ENCODE assay signal across 8 cellular contexts in the genomic region with DNA sequence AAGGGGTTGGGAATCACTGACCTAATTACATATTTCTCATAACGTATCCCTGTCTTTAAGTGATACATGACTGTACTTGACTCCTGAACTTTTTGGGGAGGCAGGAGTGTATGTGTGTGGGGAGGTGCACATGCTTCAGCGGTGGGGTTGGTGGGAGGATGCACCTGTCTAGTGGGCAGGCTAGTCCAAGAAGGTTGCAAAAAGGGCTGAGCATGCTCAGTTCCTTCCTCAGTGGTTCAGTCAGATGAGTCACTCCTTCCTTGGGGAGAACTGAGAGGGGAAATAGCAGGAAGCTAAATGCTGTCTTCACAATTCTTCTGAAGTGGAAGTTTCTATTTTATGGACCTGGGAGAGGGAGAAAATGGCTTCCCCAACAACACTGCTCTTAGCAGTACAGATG. TPM values are rescaled to one million over a fixed set of nuclear protein-coding genes. Genes with fewer than 3 reads are reported as not detected.
DNase-seq lines count a peak whose midpoint lies in the region; ATAC-seq and TF ChIP-seq lines count a peak whose summit lies in the region.

No MANE protein-coding gene starts in this region.

- peaks cover 26% of the 10 kb centered on the region for H3K36me3 Mint-ChIP-seq in Calu3 (ENCODE audit: insufficient read depth, unreplicated experiment)
- H3K36me3 Mint-ChIP-seq in activated CD8-positive, alpha-beta T cell treated with anti-CD3 and anti-CD28 coated beads, Interleukin-2, amount 10 ng/mL, durations not matched to agents 7 days and 5 days (ENCODE audit: low read depth) = peaks cover 2% of the 10 kb centered on the region
- H3K36me3 Mint-ChIP-seq in mesothelial cell of epicardium = no peaks in the 10 kb centered on the region

- CTCF ChIA-PET in Calu3 (lab: Charles Lee) = interaction anchor here (1.9 kb wide), 1 partner anchor 198 kb away, joined by 9 read pairs; the partner anchor contains the start of gene TRPM7
- CTCF ChIA-PET in activated CD8-positive, alpha-beta T cell treated with anti-CD3 and anti-CD28 coated beads, Interleukin-2, amount 10 ng/mL, durations not matched to agents 7 days and 5 days (lab: Charles Lee) = interaction anchor here (5.9 kb wide), 1 partner anchor 15 kb away, joined by 43 read pairs; no protein-coding TSS in a partner anchor

- peak; percentile 45 for ATAC-seq in activated CD8-positive, alpha-beta T cell treated with anti-CD3 and anti-CD28 coated beads, Interleukin-2, amount 10 ng/mL, durations not matched to agents 7 days and 5 days
- no peak for ATAC-seq in HG03045 (IDR thresholded peaks at IDR 0.05; ENCODE audit: unreplicated experiment)

- no peaks in the 10 kb centered on the region for H3K27me3 ChIP-seq in dorsolateral prefrontal cortex

- no peak for TF ChIP-seq CTCF in Calu3 (IDR thresholded peaks at IDR 0.05; ENCODE audit: unreplicated experiment)
- no peak for TF ChIP-seq CTCF in mesothelial cell of epicardium (IDR thresholded peaks at IDR 0.05; ENCODE audit: unreplicated experiment)
- TF ChIP-seq CTCF in dorsolateral prefrontal cortex (IDR thresholded peaks at IDR 0.05 in 54 of 56, conservative IDR thresholded peaks at IDR 0.05 in 2 of 56; ENCODE audit: low read depth in 1 of 56, partially characterized antibody in 56 of 56) = no peak

- POLR2A ChIA-PET in activated CD8-positive, alpha-beta T cell treated with anti-CD3 and anti-CD28 coated beads, Interleukin-2, amount 10 ng/mL, durations not matched to agents 7 days and 5 days (lab: Charles Lee) = interaction anchor here (1.8 kb wide), 1 partner anchor 23 kb away, joined by 7 read pairs; no protein-coding TSS in a partner anchor

- H3K4me3 ChIP-seq in Jurkat, Clone E6-1 (ENCODE audit: low read length) = no peak overlapping the region
- no peak overlapping the region for H3K4me3 ChIP-seq in dorsolateral prefrontal cortex

- no peaks in the 10 kb centered on the region for H3K27me3 Mint-ChIP-seq in Calu3 (ENCODE audit: unreplicated experiment)
- no peaks in the 10 kb centered on the region for H3K27me3 Mint-ChIP-seq in activated CD8-positive, alpha-beta T cell treated with anti-CD3 and anti-CD28 coated beads, Interleukin-2, amount 10 ng/mL, durations not matched to agents 7 days and 5 days (ENCODE audit: low read depth)
- H3K27me3 Mint-ChIP-seq in mesothelial cell of epicardium (ENCODE audit: low read depth) = no peaks in the 10 kb centered on the region

- H3K4me1 Mint-ChIP-seq in Calu3 (ENCODE audit: low read depth, unreplicated experiment) (peaks cover 70% of the 10 kb centered on the region), mesothelial cell of epicardium (peaks cover 20% of the 10 kb centered on the region)
- peaks cover 63% of the 10 kb centered on the region for H3K4me1 Mint-ChIP-seq in activated CD8-positive, alpha-beta T cell treated with anti-CD3 and anti-CD28 coated beads, Interleukin-2, amount 10 ng/mL, durations not matched to agents 7 days and 5 days (ENCODE audit: low read depth)

- DNase-seq in Calu3 (no peak), mesothelial cell of epicardium (ENCODE audit: low spot score in 2 of 2, unreplicated experiment in 2 of 2) (no peak), DMS153 (lab: John Stamatoyannopoulos, UW) (no peak), dorsolateral prefrontal cortex (no peak), NCI-H526 (lab: John Stamatoyannopoulos, UW) (no peak)
- peak; percentile 67 for DNase-seq in Jurkat, Clone E6-1 (ENCODE audit: low read depth, low spot score)
- DNase-seq in activated CD8-positive, alpha-beta T cell treated with anti-CD3 and anti-CD28 coated beads, Interleukin-2, amount 10 ng/mL, durations not matched to agents 7 days and 5 days = peak; percentile 65

- H3K27ac ChIP-seq in dorsolateral prefrontal cortex = no peak overlapping the region

- H3K9me3 Mint-ChIP-seq in Calu3 (ENCODE audit: low read depth, unreplicated experiment) (no peaks in the 10 kb centered on the region), mesothelial cell of epicardium (no peaks in the 10 kb centered on the region)
- H3K9me3 Mint-ChIP-seq in activated CD8-positive, alpha-beta T cell treated with anti-CD3 and anti-CD28 coated beads, Interleukin-2, amount 10 ng/mL, durations not matched to agents 7 days and 5 days (ENCODE audit: insufficient read depth) = no peaks in the 10 kb centered on the region

- H3K27ac Mint-ChIP-seq in Calu3 (ENCODE audit: unreplicated experiment) (peak overlapping the region; percentile 94), mesothelial cell of epicardium (peak overlapping the region; percentile 43)
- H3K27ac Mint-ChIP-seq in activated CD8-positive, alpha-beta T cell treated with anti-CD3 and anti-CD28 coated beads, Interleukin-2, amount 10 ng/mL, durations not matched to agents 7 days and 5 days = peak overlapping the region; percentile 85

- BruUV-seq in Calu3 (replicated peaks; lab: Mats Ljungman, UMichigan) = no TSS peak

- H3K4me3 Mint-ChIP-seq in Calu3 (ENCODE audit: low read depth, unreplicated experiment) (no peak overlapping the region), mesothelial cell of epicardium (no peak overlapping the region)
- peak overlapping the region; percentile 40 for H3K4me3 Mint-ChIP-seq in activated CD8-positive, alpha-beta T cell treated with anti-CD3 and anti-CD28 coated beads, Interleukin-2, amount 10 ng/mL, durations not matched to agents 7 days and 5 days

- intact Hi-C loops in Calu3 (cut with micrococcal nuclease; ENCODE audit: unreplicated experiment) (no loop called here), dorsolateral prefrontal cortex (cut with DNase I) (no loop called here)

RNA-seq across cellular contexts. Expression of gene AP4E1, which starts 24.6 kb away (rescaled TPM):
- 10.6 and 10.7 TPM in 2 replicates for total RNA-seq in Calu3 (2022)
- polyA plus RNA-seq in Jurkat, Clone E6-1 (2012; ENCODE audit: insufficient read depth, insufficient read length) = 5.4 TPM
- total RNA-seq in activated CD8-positive, alpha-beta T cell treated with anti-CD3 and anti-CD28 coated beads, Interleukin-2, amount 10 ng/mL, durations not matched to agents 7 days and 5 days = 10 to 100 TPM; 15.9 to 20.0 TPM
- total RNA-seq in mesothelial cell of epicardium = 8.6 to 10.0 TPM (median 9.7 TPM) in 3 replicates
- total RNA-seq in dorsolateral prefrontal cortex = 10 to 100 TPM in 97 of 120 experiments, 1 to 10 TPM in 23; 7.4 to 15.4 (median 11.5) TPM

Comparison
In these comparisons a context has a peak if more than half of its experiments do, and no peak if none do; other contexts are left out.
1. DNase-seq: peak in Jurkat, Clone E6-1 (single experiment) and activated CD8-positive, alpha-beta T cell treated with anti-CD3 and anti-CD28 coated beads, Interleukin-2, amount 10 ng/mL, durations not matched to agents 7 days and 5 days (single experiment); none in Calu3 (single experiment), mesothelial cell of epicardium (0 of 2), DMS153 (single experiment), dorsolateral prefrontal cortex (0 of 10) and NCI-H526 (0 of 2).
2. H3K27ac Mint-ChIP-seq: peak in every context shown above with its lines; median percentile 94 in Calu3; 85 in activated CD8-positive, alpha-beta T cell treated with anti-CD3 and anti-CD28 coated beads, Interleukin-2, amount 10 ng/mL, durations not matched to agents 7 days and 5 days; 43 in mesothelial cell of epicardium.